23 cellular contexts compared by ENCODE assay signal in genomic region chr4:64777286-64777685, GRCh38.
"Had no signal": no experiment of that assay in that cellular context is flagged by ENCODE, and none has a peak within 500 bp of the region (broad histone marks: within the 10 kb centered on the region; RNA-seq: fewer than 3 reads in every experiment).

No MANE protein-coding gene starts in this region.

- H3K4me1 ChIP-seq: adrenal gland, gastrocnemius medialis, left ventricle myocardium inferior, right lobe of liver, tibial nerve had no signal

- FAIRE-seq: bronchial epithelial cell, colon had no signal

- H3K4me3 ChIP-seq: adrenal gland, gastrocnemius medialis, hepatocyte, left ventricle myocardium inferior, lung, mucosa of descending colon, right lobe of liver, tibial nerve had no signal

- H3K9me3 ChIP-seq: adrenal gland, gastrocnemius medialis, left ventricle myocardium inferior, mucosa of descending colon, right lobe of liver had no signal

- H3K36me3 ChIP-seq: adrenal gland, gastrocnemius medialis, left ventricle myocardium inferior, right lobe of liver, tibial nerve had no signal

- DNase-seq: activated CD4-positive, alpha-beta T cell treated with anti-CD3 and anti-CD28 coated beads for 48 hours; activated CD4-positive, alpha-beta T cell treated with anti-CD3 and anti-CD28 coated beads, Interleukin-2, amount 50 U/mL, for 48 hours; activated CD8-positive, alpha-beta memory T cell treated with anti-CD3 and anti-CD28 coated beads for 24 hours; activated effector memory CD4-positive, alpha-beta T cell treated with anti-CD3 and anti-CD28 coated beads, Interleukin-2, amount 50 U/mL, for 16 hours; activated naive CD4-positive, alpha-beta T cell treated with anti-CD3 and anti-CD28 coated beads for 36 hours; activated naive CD8-positive, alpha-beta T cell treated with anti-CD3 and anti-CD28 coated beads for 36 hours; adrenal gland; aorta; dermis blood vessel endothelial cell; effector CD4-positive, alpha-beta T cell; gastrocnemius medialis; left ventricle myocardium inferior; mucosa of descending colon; posterior cingulate gyrus; right lobe of liver; stimulated activated CD4-positive, alpha-beta T cell treated with anti-CD3 and anti-CD28 coated beads, Interleukin-2, amount 100 ng/mL, for 48 hours; stimulated activated naive CD4-positive, alpha-beta T cell treated with Interleukin-2 at 50 U/mL for 16 hours; T-helper 1 cell had no signal

- H3K27me3 ChIP-seq: adrenal gland, gastrocnemius medialis, hepatocyte, right lobe of liver, tibial nerve had no signal
